ENCODE assay signal across 7 cellular contexts in genomic region chr1:216310776-216311175, GRCh38.
DNase-seq lines count a peak whose midpoint lies in the region; FAIRE-seq and TF ChIP-seq lines count a peak whose summit lies in the region.

No MANE protein-coding gene starts in this region.

- no peaks in the 10 kb centered on the region for H3K79me2 ChIP-seq in keratinocyte (ENCODE audit: control insufficient read depth, insufficient read depth, low read length)

- FAIRE-seq in GM12892 (lab: Jason Lieb, UNC) (peak; percentile 30), keratinocyte (lab: Jason Lieb, UNC) (peak; percentile 51)

- no peaks in the 10 kb centered on the region for H3K9me1 ChIP-seq in keratinocyte (ENCODE audit: control insufficient read depth, extremely low read depth, insufficient read depth, low read length)

- peaks cover 8% of the 10 kb centered on the region for H3K4me1 ChIP-seq in keratinocyte (ENCODE audit: control insufficient read depth, extremely low read depth, insufficient read depth, low read length)

- DNase-seq in GM12892 (ENCODE audit: insufficient read length) (no peak), SKM-1 treated with dmso at 0.1 percent for 144 hours (lab: John Stamatoyannopoulos, UW; ENCODE audit: unreplicated experiment) (peak; percentile 32), keratinocyte (ENCODE audit: low read depth, low spot score) (peak; percentile 19), OCI-M2 (lab: John Stamatoyannopoulos, UW; ENCODE audit: unreplicated experiment) (no peak), NCI-H510A treated with DMSO at 0.1 percent for 48 hours (lab: John Stamatoyannopoulos, UW) (no peak)
- DNase-seq in activated CD4-positive, alpha-beta T cell treated with anti-CD3 and anti-CD28 coated beads, Interleukin-2, amount 50 U/mL, for 1 hour = no peak

- no peaks in the 10 kb centered on the region for H3K27me3 ChIP-seq in keratinocyte (ENCODE audit: control insufficient read depth, extremely low read depth, insufficient read depth, low read length)

- no peak overlapping the region for H3K4me3 ChIP-seq in keratinocyte (ENCODE audit: control insufficient read depth in 2 of 3, extremely low read depth in 1 of 3, insufficient read depth in 2 of 3, low read depth in 1 of 3, low read length in 3 of 3)

- H3K9me3 ChIP-seq in keratinocyte (ENCODE audit: control insufficient read depth, low read depth, low read length) = no peaks in the 10 kb centered on the region

- H3K36me3 ChIP-seq in keratinocyte (ENCODE audit: control insufficient read depth in 2 of 2, extremely low read depth in 1 of 2, insufficient read depth in 2 of 2, low read length in 2 of 2) = no peaks in the 10 kb centered on the region

- H4K20me1 ChIP-seq in keratinocyte (ENCODE audit: control insufficient read depth, extremely low read depth, insufficient read depth, low read length) = no peaks in the 10 kb centered on the region

- no peak overlapping the region for H3K27ac ChIP-seq in keratinocyte (ENCODE audit: control insufficient read depth, insufficient read depth, low read length)

- peak; percentile 58 for TF ChIP-seq CTCF in LNCAP (IDR thresholded peaks at IDR 0.05)
- TF ChIP-seq CTCF in keratinocyte (optimal IDR thresholded peaks at IDR 0.05 in 1 of 3, IDR thresholded peaks at IDR 0.05 in 1 of 3, conservative IDR thresholded peaks at IDR 0.05 in 1 of 3; ENCODE audit: extremely low read depth in 1 of 3, insufficient read depth in 2 of 3, low read length in 3 of 3) = peak; percentile 64 to 79 (median 69)

- no peak overlapping the region for H3K4me2 ChIP-seq in keratinocyte (ENCODE audit: control insufficient read depth, extremely low read depth, insufficient read depth, low read depth, low read length)

- H2AFZ ChIP-seq in keratinocyte (ENCODE audit: control insufficient read depth, low read length) = no peak overlapping the region

- H3K9ac ChIP-seq in keratinocyte (ENCODE audit: control insufficient read depth, extremely low read depth, insufficient read depth, low read length) = no peak overlapping the region

- dilution Hi-C loops in keratinocyte (cut with MboI; ENCODE audit: extremely low pct_ligation_motif_present, low sequenced_read_pairs) = no loop called here

- TF ChIP-seq POLR2A in GM12892 (IDR thresholded peaks at IDR 0.05; ENCODE audit: low read depth, low read length) = no peak

Comparison
In these comparisons a context has a peak if more than half of its experiments do, and no peak if none do; other contexts are left out.
1. DNase-seq: peak in SKM-1 treated with dmso at 0.1 percent for 144 hours (single experiment) and keratinocyte (single experiment); none in GM12892 (single experiment), activated CD4-positive, alpha-beta T cell treated with anti-CD3 and anti-CD28 coated beads, Interleukin-2, amount 50 U/mL, for 1 hour (single experiment), OCI-M2 (single experiment) and NCI-H510A treated with DMSO at 0.1 percent for 48 hours (single experiment).